11 cellular contexts compared by ENCODE assay signal in genomic region chr19:44694184-44694579, GRCh38. TPM values are rescaled to one million over a fixed set of nuclear protein-coding genes. Genes with fewer than 3 reads are reported as not detected.
DNase-seq lines count a peak whose midpoint lies in the region; ATAC-seq, FAIRE-seq and TF ChIP-seq lines count a peak whose summit lies in the region.
"Had no signal": no experiment of that assay in that cellular context is flagged by ENCODE, and none has a peak within 500 bp of the region (broad histone marks: within the 10 kb centered on the region; RNA-seq: fewer than 3 reads in every experiment).

No MANE protein-coding gene starts in this region.

- H3K4me1 ChIP-seq in astrocyte (ENCODE audit: insufficient read depth, low read length): peaks cover 13% of the 10 kb centered on the region

- H3K27ac ChIP-seq in astrocyte (ENCODE audit: low read depth, low read length): no peak overlapping the region
- H3K27ac ChIP-seq: neutrophil, SK-N-MC had no signal

- peak overlapping the region; percentile 77 for H3K27ac Mint-ChIP-seq in Calu3 (ENCODE audit: unreplicated experiment)
- peak overlapping the region; percentile 53 for H3K27ac Mint-ChIP-seq in astrocyte (ENCODE audit: unreplicated experiment)
- H3K27ac Mint-ChIP-seq in neural crest cell (ENCODE audit: unreplicated experiment): no peak overlapping the region
- no peak overlapping the region for H3K27ac Mint-ChIP-seq in nephron progenitor cell

- H3K4me3 ChIP-seq in NB4 (ENCODE audit: low read depth, low read length) (no peak overlapping the region), astrocyte (ENCODE audit: insufficient read depth, low read depth, low read length) (no peak overlapping the region)
- H3K4me3 ChIP-seq: SK-N-MC had no signal

- TF ChIP-seq CTCF in Calu3 (IDR thresholded peaks at IDR 0.05; ENCODE audit: unreplicated experiment) (no peak), NB4 (IDR thresholded peaks at IDR 0.05; ENCODE audit: low read depth, low read length) (no peak), astrocyte (IDR thresholded peaks at IDR 0.05; ENCODE audit: insufficient read depth, low read depth, low read length) (peak; percentile 4), neural crest cell (conservative IDR thresholded peaks at IDR 0.05) (peak; percentile 31), nephron progenitor cell (IDR thresholded peaks at IDR 0.05) (no peak)

- ATAC-seq in GM21367 (IDR thresholded peaks at IDR 0.05; ENCODE audit: unreplicated experiment): no peak

- H3K4me3 Mint-ChIP-seq in Calu3 (ENCODE audit: low read depth, unreplicated experiment): no peak overlapping the region
- no peak overlapping the region for H3K4me3 Mint-ChIP-seq in astrocyte (ENCODE audit: unreplicated experiment)
- H3K4me3 Mint-ChIP-seq in neural crest cell: no peak overlapping the region
- no peak overlapping the region for H3K4me3 Mint-ChIP-seq in nephron progenitor cell

- BruUV-seq in Calu3 (replicated peaks; lab: Mats Ljungman, UMichigan): no TSS peak

- CTCF ChIA-PET in Calu3 (lab: Charles Lee): interaction anchor here (0.6 to 2.8 kb wide), 2 partner anchors 76 to 589 kb away, joined by 4 to 13 read pairs; no protein-coding TSS in a partner anchor

- no peaks in the 10 kb centered on the region for H4K20me1 ChIP-seq in astrocyte (ENCODE audit: insufficient read depth, low read length)

- DNase-seq in Calu3 (no peak), NB4 (ENCODE audit: low read depth) (peak; percentile 30), astrocyte (ENCODE audit: low read depth) (no peak), neural crest cell (ENCODE audit: low read depth, low spot score) (no peak), SW480 (ENCODE audit: low spot score) (no peak), nephron progenitor cell (no peak), SIG-M5 (lab: John Stamatoyannopoulos, UW) (no peak)

- no peaks in the 10 kb centered on the region for H3K36me3 ChIP-seq in astrocyte (ENCODE audit: insufficient read depth, low read length)
- H3K36me3 ChIP-seq: neutrophil had no signal

- H3K4me1 Mint-ChIP-seq in Calu3 (ENCODE audit: low read depth, unreplicated experiment) (peaks cover 72% of the 10 kb centered on the region), astrocyte (ENCODE audit: low read depth, unreplicated experiment) (peaks cover 7% of the 10 kb centered on the region), neural crest cell (no peaks in the 10 kb centered on the region), nephron progenitor cell (peaks cover 26% of the 10 kb centered on the region)

- no peak overlapping the region for H2AFZ ChIP-seq in astrocyte (ENCODE audit: low read depth, low read length)

- H3K4me2 ChIP-seq in astrocyte (ENCODE audit: low read length): no peak overlapping the region

- H3K27me3 Mint-ChIP-seq in Calu3 (ENCODE audit: unreplicated experiment) (no peaks in the 10 kb centered on the region), astrocyte (ENCODE audit: low read depth, unreplicated experiment) (peaks cover 17% of the 10 kb centered on the region), neural crest cell (ENCODE audit: low read depth) (peaks cover 4% of the 10 kb centered on the region), nephron progenitor cell (ENCODE audit: low read depth, poor library complexity) (peaks cover 21% of the 10 kb centered on the region)

- H3K9me3 Mint-ChIP-seq in Calu3 (ENCODE audit: low read depth, unreplicated experiment) (no peaks in the 10 kb centered on the region), astrocyte (ENCODE audit: unreplicated experiment) (no peaks in the 10 kb centered on the region), neural crest cell (no peaks in the 10 kb centered on the region), nephron progenitor cell (no peaks in the 10 kb centered on the region)

- TF ChIP-seq POLR2A in NB4 (IDR thresholded peaks at IDR 0.05; ENCODE audit: extremely low read depth, insufficient read length): no peak

- FAIRE-seq in astrocyte (lab: Jason Lieb, UNC): no peak
- FAIRE-seq: endometrium had no signal

- H3K9me3 ChIP-seq in astrocyte (ENCODE audit: insufficient read depth, low read depth, low read length): no peaks in the 10 kb centered on the region
- H3K9me3 ChIP-seq: neutrophil had no signal

- H3K27me3 ChIP-seq in astrocyte (ENCODE audit: insufficient read depth, low read length): no peaks in the 10 kb centered on the region

- H3K36me3 Mint-ChIP-seq in Calu3 (ENCODE audit: insufficient read depth, unreplicated experiment) (peaks cover 38% of the 10 kb centered on the region), astrocyte (ENCODE audit: low read depth, unreplicated experiment) (no peaks in the 10 kb centered on the region), neural crest cell (ENCODE audit: low read depth) (no peaks in the 10 kb centered on the region), nephron progenitor cell (ENCODE audit: low read depth) (no peaks in the 10 kb centered on the region)

- H3K9ac ChIP-seq in astrocyte (ENCODE audit: low read length): no peak overlapping the region

- H3K79me2 ChIP-seq in astrocyte (ENCODE audit: insufficient read depth, low read length): no peaks in the 10 kb centered on the region

- intact Hi-C loops in Calu3 (cut with micrococcal nuclease; ENCODE audit: unreplicated experiment): no loop called here

RNA-seq across cellular contexts. Expression of gene CEACAM16, which starts 4.8 kb away (rescaled TPM):
- total RNA-seq in Calu3 (2022) (0.38 TPM in 1 of 2 replicates, not detected in the other), astrocyte (0.14 TPM in 1 of 2 replicates, not detected in the other), neural crest cell (not detected in 2 replicates)

RNA-seq across cellular contexts. Expression of gene CEACAM19, which starts 22.9 kb away (rescaled TPM):
- total RNA-seq in Calu3 (2022): 66.2 and 67.8 TPM in 2 replicates
- total RNA-seq in astrocyte: 5.8 and 8.0 TPM in 2 replicates
- total RNA-seq in neural crest cell: 5.0 and 6.1 TPM in 2 replicates

RNA-seq across cellular contexts. Expression of gene PVR, which starts 50.5 kb away (rescaled TPM):
- total RNA-seq in Calu3 (2022): 176 and 215 TPM in 2 replicates
- total RNA-seq in astrocyte: 81.6 and 83.5 TPM in 2 replicates
- total RNA-seq in neural crest cell: 20.4 and 22.5 TPM in 2 replicates

RNA-seq across cellular contexts. Expression of gene BCL3, which starts 54.3 kb away (rescaled TPM):
- total RNA-seq in Calu3 (2022): 37.7 and 41.5 TPM in 2 replicates
- total RNA-seq in astrocyte: 16.9 and 17.3 TPM in 2 replicates
- 2.2 TPM in 2 replicates for total RNA-seq in neural crest cell

Comparison
In these comparisons a context has a peak if more than half of its experiments do, and no peak if none do; other contexts are left out.
1. H3K27ac Mint-ChIP-seq: peak in Calu3 (single experiment) and astrocyte (single experiment); none in neural crest cell (single experiment) and nephron progenitor cell (single experiment).
2. CTCF ChIP-seq: peak in astrocyte (single experiment) and neural crest cell (single experiment); none in Calu3 (single experiment), NB4 (single experiment) and nephron progenitor cell (single experiment).